In genomic region chr12:120314220-120314619, GRCh38 we compare ENCODE assay signal across 12 cellular contexts. TPM values are rescaled to one million over a fixed set of nuclear protein-coding genes. Genes with fewer than 3 reads are reported as not detected.
A peak's percentile ranks its signal among the peaks of the same experiment; 100 is the strongest.
DNase-seq lines count a peak whose midpoint lies in the region; ATAC-seq and TF ChIP-seq lines count a peak whose summit lies in the region.
"Had no signal": no experiment of that assay in that cellular context is flagged by ENCODE, and none has a peak within 500 bp of the region (broad histone marks: within the 10 kb centered on the region; RNA-seq: fewer than 3 reads in every experiment).

No MANE protein-coding gene starts in this region.

- TF ChIP-seq POLR2A in GM18505 (IDR thresholded peaks at IDR 0.05; ENCODE audit: borderline replicate concordance, extremely low read depth, insufficient read depth, insufficient read length) (no peak), sigmoid colon (IDR thresholded peaks at IDR 0.05) (no peak)

- no peak for TF ChIP-seq EP300 in sigmoid colon (IDR thresholded peaks at IDR 0.05)

- in situ Hi-C loops in brain microvascular endothelial cell (cut with HindIII; ENCODE audit: low pct_ligation_motif_present, low sequenced_read_pairs) = no loop called here

- 58 to 70% methylated on average over 5 of the region's 5 CpGs for WGBS in sigmoid colon, 2 donors

- H3K9me3 ChIP-seq in Karpas-422 (ENCODE audit: low read length) = no peaks in the 10 kb centered on the region
- no peaks in the 10 kb centered on the region for H3K9me3 ChIP-seq in osteoblast (ENCODE audit: low read depth, low read length)
- H3K9me3 ChIP-seq in sigmoid colon = no peaks in the 10 kb centered on the region

- H2AFZ ChIP-seq in Karpas-422 (ENCODE audit: low read length) (no peak overlapping the region), osteoblast (ENCODE audit: low read length) (no peak overlapping the region)

- peak; percentile 49 for TF ChIP-seq CTCF in brain microvascular endothelial cell (IDR thresholded peaks at IDR 0.05; ENCODE audit: low read depth, low read length, missing control alignments)
- TF ChIP-seq CTCF in osteoblast (IDR thresholded peaks at IDR 0.05; ENCODE audit: extremely low read depth, low read depth, low read length) = peak; percentile 37
- TF ChIP-seq CTCF in sigmoid colon (IDR thresholded peaks at IDR 0.05) = no peak

- H3K4me1 ChIP-seq in Karpas-422 (ENCODE audit: low read length) = peaks cover 11% of the 10 kb centered on the region
- peaks cover 8% of the 10 kb centered on the region for H3K4me1 ChIP-seq in osteoblast (ENCODE audit: insufficient read depth, low read length)
- H3K4me1 ChIP-seq in sigmoid colon = peaks cover 0 to 11% (median 6%) of the 10 kb centered on the region in 4 donors

- H3K36me3 ChIP-seq in Karpas-422 (ENCODE audit: insufficient read depth, low read length) (no peaks in the 10 kb centered on the region), brain microvascular endothelial cell (replicated peaks) (no peaks in the 10 kb centered on the region), osteoblast (ENCODE audit: insufficient read depth, low read length) (no peaks in the 10 kb centered on the region), sigmoid colon (no peaks in the 10 kb centered on the region)

- H3K79me2 ChIP-seq in Karpas-422 (ENCODE audit: low read length) = no peaks in the 10 kb centered on the region
- no peaks in the 10 kb centered on the region for H3K79me2 ChIP-seq in osteoblast (ENCODE audit: insufficient read depth, low read length)

- no peaks in the 10 kb centered on the region for H3K9me2 ChIP-seq in Karpas-422 (replicated peaks; ENCODE audit: insufficient read depth, low read length)

- H4K20me1 ChIP-seq in Karpas-422 (ENCODE audit: insufficient read depth, low read depth, low read length) = no peaks in the 10 kb centered on the region
- H4K20me1 ChIP-seq in osteoblast (ENCODE audit: insufficient read depth, low read length) = no peaks in the 10 kb centered on the region

- intact Hi-C loops in sigmoid colon (cut with DNase I) = no loop called here

- DNase-seq in DMS 273 (lab: John Stamatoyannopoulos, UW; ENCODE audit: unreplicated experiment) (peak; percentile 38), DMS 273 treated with DMSO at 0.1 percent for 48 hours (lab: John Stamatoyannopoulos, UW) (no peak), Karpas-422 (peak; percentile 65), brain microvascular endothelial cell (peak; percentile 7), osteoblast (ENCODE audit: insufficient read length, low spot score, missing footprints) (no peak), sigmoid colon (no peak)
- DNase-seq: 8988T; effector CD4-positive, alpha-beta T cell; naive thymus-derived CD8-positive, alpha-beta T cell had no signal

- H3K4me2 ChIP-seq in Karpas-422 (ENCODE audit: low read depth, low read length, poor library complexity, severe bottlenecking) = no peak overlapping the region
- no peak overlapping the region for H3K4me2 ChIP-seq in osteoblast (ENCODE audit: insufficient read depth, low read length)

- no peak overlapping the region for H3K9ac ChIP-seq in Karpas-422 (ENCODE audit: low read length)

- H3K4me3 ChIP-seq in Karpas-422 (ENCODE audit: low read length) (no peak overlapping the region), brain microvascular endothelial cell (ENCODE audit: low read depth, low read length) (no peak overlapping the region), osteoblast (ENCODE audit: insufficient read depth, low read length) (no peak overlapping the region), sigmoid colon (no peak overlapping the region)

- H3K27me3 ChIP-seq in Karpas-422 (ENCODE audit: low read length) (no peaks in the 10 kb centered on the region), brain microvascular endothelial cell (replicated peaks) (no peaks in the 10 kb centered on the region), osteoblast (ENCODE audit: insufficient read depth, low read length) (no peaks in the 10 kb centered on the region), sigmoid colon (no peaks in the 10 kb centered on the region)

- H3K27ac ChIP-seq in Karpas-422 (ENCODE audit: low read length) (no peak overlapping the region), brain microvascular endothelial cell (no peak overlapping the region), osteoblast (ENCODE audit: low read depth, low read length) (no peak overlapping the region), sigmoid colon (no peak overlapping the region)

- ATAC-seq in HG03280 (IDR thresholded peaks at IDR 0.05; ENCODE audit: unreplicated experiment) (no peak), GM18505 (IDR thresholded peaks at IDR 0.05; ENCODE audit: unreplicated experiment) (no peak)
- ATAC-seq: naive thymus-derived CD8-positive, alpha-beta T cell had no signal

RNA-seq across cellular contexts. Expression of gene SIRT4, which starts 12.1 kb away (rescaled TPM):
- total RNA-seq in Karpas-422 (2014; rRNA removed; shearing (Covaris generic); ENCODE audit: low replicate concordance) = 0.54 and 0.67 TPM in 2 replicates
- total RNA-seq in osteoblast (1.1 and 1.2 TPM in 2 replicates), sigmoid colon (1 to 10 TPM; 2.8 to 3.6 (median 3.2) TPM)
- 1 to 10 TPM in 1 of 3 donors, under 1 TPM in 2; 0.69 to 1.2 (median 0.92) TPM for polyA plus RNA-seq in sigmoid colon

RNA-seq across cellular contexts. Expression of gene PLA2G1B, which starts 13.4 kb away (rescaled TPM):
- not detected in 2 replicates for total RNA-seq in Karpas-422 (2014; rRNA removed; shearing (Covaris generic); ENCODE audit: low replicate concordance)
- not detected in 2 replicates for total RNA-seq in osteoblast
- not detected for total RNA-seq in sigmoid colon
- 1 to 10 TPM in 1 of 3 donors, not detected in 2; 7.8 TPM for polyA plus RNA-seq in sigmoid colon
- total RNA-seq: G401; naive thymus-derived CD8-positive, alpha-beta T cell had no signal

RNA-seq across cellular contexts. Expression of gene RNU4-1, which starts 21.2 kb away (rescaled TPM):
- total RNA-seq in Karpas-422 (2014; rRNA removed; shearing (Covaris generic); ENCODE audit: low replicate concordance) = under 0.01 TPM in 2 replicates
- under 0.01 TPM in 2 replicates for total RNA-seq in osteoblast
- total RNA-seq in sigmoid colon = under 1 TPM in 3 of 4 donors, not detected in 1; under 0.01 TPM
- polyA plus RNA-seq in sigmoid colon = not detected
- total RNA-seq: G401 had no signal
- polyA plus RNA-seq: naive thymus-derived CD8-positive, alpha-beta T cell had no signal

RNA-seq across cellular contexts. Expression of gene RNU4-2, which starts 22.5 kb away (rescaled TPM):
- total RNA-seq in Karpas-422 (2014; rRNA removed; shearing (Covaris generic); ENCODE audit: low replicate concordance) = under 0.01 TPM in 2 replicates
- under 0.01 TPM in 2 replicates for total RNA-seq in osteoblast
- total RNA-seq in sigmoid colon = under 1 TPM; under 0.01 TPM
- polyA plus RNA-seq in sigmoid colon = not detected
- total RNA-seq: G401 had no signal

RNA-seq across cellular contexts. Expression of gene PXN, which starts 48.7 kb away (rescaled TPM):
- total RNA-seq in Karpas-422 (2014; rRNA removed; shearing (Covaris generic); ENCODE audit: low replicate concordance) = 1.9 and 2.5 TPM in 2 replicates
- total RNA-seq in osteoblast = 41.6 and 46.3 TPM in 2 replicates
- total RNA-seq in sigmoid colon = 100 to 1,000 TPM in 1 of 4 donors, 10 to 100 TPM in 3; 41.0 to 127 (median 42.7) TPM
- polyA plus RNA-seq in sigmoid colon = 100 to 1,000 TPM in 2 of 3 donors, 10 to 100 TPM in 1; 79.3 to 111 (median 101) TPM

Comparison
In these comparisons a context has a peak if more than half of its experiments do, and no peak if none do; other contexts are left out.
1. DNase-seq: peak in DMS 273 (single experiment), Karpas-422 (single experiment) and brain microvascular endothelial cell (single experiment); none in DMS 273 treated with DMSO at 0.1 percent for 48 hours (single experiment), osteoblast (single experiment) and sigmoid colon (single experiment).
2. CTCF ChIP-seq: peak in brain microvascular endothelial cell (single experiment) and osteoblast (single experiment); none in sigmoid colon (0 of 4).